In the genomic region with DNA sequence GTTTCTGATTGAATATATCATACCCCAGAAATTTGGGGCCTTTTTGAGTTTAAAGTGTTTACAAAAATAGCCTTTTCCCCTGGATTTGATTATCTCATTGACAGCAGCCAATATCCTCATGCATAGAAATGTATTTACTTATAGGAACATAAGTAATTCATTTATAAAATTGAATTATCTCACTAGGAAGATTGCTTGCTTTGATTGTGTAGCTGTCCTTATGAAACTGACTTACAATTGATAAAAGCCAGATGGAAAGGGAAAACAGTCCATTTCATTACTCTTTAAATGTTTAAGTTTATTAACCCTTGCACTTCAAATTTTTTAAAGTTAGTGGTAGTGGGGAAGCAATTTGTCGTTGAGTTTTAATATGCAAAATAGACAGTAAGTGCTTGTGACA, we compare ENCODE assay signal across 6 cellular contexts.
"Had no signal": no experiment of that assay in that cellular context is flagged by ENCODE, and none has a peak within 500 bp of the region (broad histone marks: within the 10 kb centered on the region; RNA-seq: fewer than 3 reads in every experiment).

No MANE protein-coding gene starts in this region.

- FAIRE-seq: G401.6, GM12878, GM12892, GM18507 had no signal

- H3K4me3 ChIP-seq: GM12878 had no signal

- ATAC-seq: GM12878 had no signal

- DNase-seq: GDM1, GF-D8 had no signal
